9 cellular contexts compared by ENCODE assay signal in genomic region chr12:96120359-96121100, GRCh38.
DNase-seq lines count a peak whose midpoint lies in the region; TF ChIP-seq lines count a peak whose summit lies in the region.
"Had no signal": no experiment of that assay in that cellular context is flagged by ENCODE, and none has a peak within 500 bp of the region (broad histone marks: within the 10 kb centered on the region; RNA-seq: fewer than 3 reads in every experiment).

No MANE protein-coding gene starts in this region.

- in situ Hi-C loops in GM13977 (cut with MboI; ENCODE audit: low pct_unique_long_range_greater_than_20kb, low sequenced_read_pairs, unreplicated experiment) = no loop called here

- H2BK5ac ChIP-seq in H9 (ENCODE audit: insufficient read length, low read length) = no peak overlapping the region

- no peak overlapping the region for H3K27ac ChIP-seq in H9 (ENCODE audit: insufficient read length, low read depth, low read length)
- H3K27ac ChIP-seq in OCI-LY7 (ENCODE audit: low read depth, low read length, poor library complexity, severe bottlenecking) = no peak overlapping the region
- no peak overlapping the region for H3K27ac ChIP-seq in breast epithelium
- H3K27ac ChIP-seq: pancreas had no signal

- TF ChIP-seq POLR2A in NB4 (IDR thresholded peaks at IDR 0.05; ENCODE audit: extremely low read depth, insufficient read length) (no peak), breast epithelium (IDR thresholded peaks at IDR 0.05) (no peak)

- no peak overlapping the region; a peak in 1 of 7 replicates for H3K27ac Mint-ChIP-seq in H9

- no peak overlapping the region for H2AFZ ChIP-seq in H9 (ENCODE audit: low read length)
- no peak overlapping the region for H2AFZ ChIP-seq in OCI-LY7 (ENCODE audit: low read length)

- no TSS peak for BruUV-seq in OCI-LY7 (replicated peaks; lab: Mats Ljungman, UMichigan)

- H4K91ac ChIP-seq in H9 (ENCODE audit: insufficient read length, low read depth, low read length) = no peak overlapping the region

- CTCF ChIA-PET in OCI-LY7 (lab: Charles Lee; ENCODE audit: unreplicated experiment) = interaction anchor here (0.6 kb wide), 1 partner anchor 47 kb away, joined by 3 read pairs; no protein-coding TSS in a partner anchor

- no peaks in the 10 kb centered on the region for H3K9me3 Mint-ChIP-seq in H9

- POLR2A ChIA-PET in OCI-LY7 (lab: Charles Lee) = interaction anchor here (1.3 kb wide), 1 partner anchor 8 kb away, joined by 6 read pairs; no protein-coding TSS in a partner anchor

- H3K4me2 ChIP-seq in H9 (ENCODE audit: insufficient read depth, insufficient read length, low read length) (no peak overlapping the region), OCI-LY7 (ENCODE audit: low read length) (no peak overlapping the region)

- no peak overlapping the region for H2BK15ac ChIP-seq in H9 (ENCODE audit: low read depth, low read length)

- H2BK12ac ChIP-seq in H9 (ENCODE audit: insufficient read length, low read depth, low read length) = no peak overlapping the region

- peak; percentile 64 for DNase-seq in GM13977 (ENCODE audit: low spot score)
- peak; percentile 51 for DNase-seq in H9
- peak; percentile 100 for DNase-seq in NB4 (ENCODE audit: low read depth)
- peak; percentile 53 for DNase-seq in iPS-NIHi11 (ENCODE audit: low spot score)
- DNase-seq in posterior vena cava (ENCODE audit: low spot score) = no peak
- no peak for DNase-seq in NCI-H226
- no peak for DNase-seq in OCI-LY7 (ENCODE audit: low spot score)
- no peak for DNase-seq in breast epithelium (ENCODE audit: low spot score in 2 of 2)

- H4K20me1 ChIP-seq in H9 (ENCODE audit: control insufficient read depth, insufficient read depth, insufficient read length) (no peaks in the 10 kb centered on the region), OCI-LY7 (ENCODE audit: insufficient read depth, low read length) (no peaks in the 10 kb centered on the region)

- H3K4me3 ChIP-seq in NB4 (ENCODE audit: low read depth, low read length) = peak overlapping the region; percentile 35
- H3K4me3 ChIP-seq in OCI-LY7 (ENCODE audit: low read depth, low read length, poor library complexity, severe bottlenecking) = no peak overlapping the region
- no peak overlapping the region for H3K4me3 ChIP-seq in breast epithelium
- H3K4me3 ChIP-seq: pancreas had no signal

- H3K4me1 Mint-ChIP-seq in H9 = peaks cover 13 to 18% of the 10 kb centered on the region in 2 experiments

- no peaks in the 10 kb centered on the region for H3K79me2 ChIP-seq in H9 (ENCODE audit: insufficient read depth, low read length)
- H3K79me2 ChIP-seq in OCI-LY7 (ENCODE audit: insufficient read depth, low read depth, low read length) = no peaks in the 10 kb centered on the region

- no peak overlapping the region for H2AK5ac ChIP-seq in H9 (ENCODE audit: insufficient read length, low read length)

- H3K18ac ChIP-seq in H9 (ENCODE audit: insufficient read length, low read depth, low read length) = no peak overlapping the region

- H3K79me1 ChIP-seq in H9 (ENCODE audit: insufficient read depth, low read depth, low read length, poor library complexity, severe bottlenecking) = no peaks in the 10 kb centered on the region

- no peaks in the 10 kb centered on the region for H3K36me3 Mint-ChIP-seq in H9 (ENCODE audit: insufficient read depth in 1 of 3, low read depth in 3 of 3)

- no peak overlapping the region for H3K23ac ChIP-seq in H9 (ENCODE audit: insufficient read length, low read depth, low read length)

- H3K9me3 ChIP-seq in H9 (ENCODE audit: control insufficient read depth, low read depth, low read length) (no peaks in the 10 kb centered on the region), OCI-LY7 (ENCODE audit: low read length) (no peaks in the 10 kb centered on the region), breast epithelium (no peaks in the 10 kb centered on the region)
- H3K9me3 ChIP-seq: pancreas had no signal

- no peaks in the 10 kb centered on the region for H3K36me3 ChIP-seq in OCI-LY7 (ENCODE audit: insufficient read depth, low read length)
- no peaks in the 10 kb centered on the region for H3K36me3 ChIP-seq in breast epithelium
- H3K36me3 ChIP-seq: pancreas had no signal

- H3K4me1 ChIP-seq in H9 (ENCODE audit: insufficient read depth, low read length) (no peaks in the 10 kb centered on the region; the same call in 1 of the 2 replicates), OCI-LY7 (ENCODE audit: insufficient read depth, low read length, poor library complexity, severe bottlenecking) (no peaks in the 10 kb centered on the region), breast epithelium (no peaks in the 10 kb centered on the region)
- H3K4me1 ChIP-seq: pancreas had no signal

- H4K8ac ChIP-seq in H9 (replicated peaks; ENCODE audit: insufficient read length, low read depth, low read length) = no peak overlapping the region

- no peak overlapping the region for H3K9ac ChIP-seq in H9 (ENCODE audit: extremely low read depth, insufficient read length, low read length)

- intact Hi-C loops in posterior vena cava (cut with DNase I) (no loop called here), OCI-LY7 (cut with micrococcal nuclease; ENCODE audit: unreplicated experiment) (no loop called here), breast epithelium (cut with DNase I; ENCODE audit: low total_unique reads) (no loop called here)

- 100% methylated on average over 1 of the region's 4 CpGs for WGBS in H9 (ENCODE audit: extremely low coverage, insufficient read length, low lambda C conversion rate)

- no peak overlapping the region for H2BK20ac ChIP-seq in H9 (ENCODE audit: low read depth, low read length, poor library complexity, severe bottlenecking)

- H3T11ph ChIP-seq in H9 (ENCODE audit: low read length) = no peak overlapping the region

- no peak overlapping the region for H3K4ac ChIP-seq in H9 (ENCODE audit: low read depth, low read length)

- H3K27me3 ChIP-seq in H9 (ENCODE audit: insufficient read depth, low read length) (no peaks in the 10 kb centered on the region), breast epithelium (no peaks in the 10 kb centered on the region)
- H3K27me3 ChIP-seq: pancreas had no signal

- H4K5ac ChIP-seq in H9 (ENCODE audit: insufficient read length, low read depth, low read length) = no peak overlapping the region

- H3K4me3 Mint-ChIP-seq in H9 = no peak overlapping the region

- H3K23me2 ChIP-seq in H9 (ENCODE audit: insufficient read length, low read depth, low read length, poor library complexity, severe bottlenecking) = no peaks in the 10 kb centered on the region

- no peak overlapping the region for H3K14ac ChIP-seq in H9 (ENCODE audit: insufficient read depth, low read length)

- H3K9me2 ChIP-seq in OCI-LY7 (ENCODE audit: insufficient read depth, low read length) = no peaks in the 10 kb centered on the region

- H3K27me3 Mint-ChIP-seq in H9 (ENCODE audit: low read depth) = no peaks in the 10 kb centered on the region; the same call in 1 of the 2 replicates

- TF ChIP-seq CTCF in GM13977 (IDR thresholded peaks at IDR 0.05; ENCODE audit: extremely low read depth, insufficient read depth, missing control alignments) (no peak), H9 (conservative IDR thresholded peaks at IDR 0.05) (no peak), NB4 (IDR thresholded peaks at IDR 0.05; ENCODE audit: low read depth, low read length) (no peak), OCI-LY7 (conservative IDR thresholded peaks at IDR 0.05; ENCODE audit: low read length) (no peak), breast epithelium (IDR thresholded peaks at IDR 0.05) (no peak)

- H3K56ac ChIP-seq in H9 (ENCODE audit: insufficient read length, low read depth, low read length) = no peak overlapping the region

- no peak overlapping the region for H2BK120ac ChIP-seq in H9 (ENCODE audit: low read depth, low read length, poor library complexity, severe bottlenecking)

Comparison
In these comparisons a context has a peak if more than half of its experiments do, and no peak if none do; other contexts are left out.
1. DNase-seq: peak in GM13977 (single experiment), H9 (single experiment), NB4 (single experiment) and iPS-NIHi11 (single experiment); none in posterior vena cava (single experiment), NCI-H226 (single experiment), OCI-LY7 (single experiment) and breast epithelium (0 of 2).